16 cellular contexts compared by ENCODE assay signal in the genomic region with DNA sequence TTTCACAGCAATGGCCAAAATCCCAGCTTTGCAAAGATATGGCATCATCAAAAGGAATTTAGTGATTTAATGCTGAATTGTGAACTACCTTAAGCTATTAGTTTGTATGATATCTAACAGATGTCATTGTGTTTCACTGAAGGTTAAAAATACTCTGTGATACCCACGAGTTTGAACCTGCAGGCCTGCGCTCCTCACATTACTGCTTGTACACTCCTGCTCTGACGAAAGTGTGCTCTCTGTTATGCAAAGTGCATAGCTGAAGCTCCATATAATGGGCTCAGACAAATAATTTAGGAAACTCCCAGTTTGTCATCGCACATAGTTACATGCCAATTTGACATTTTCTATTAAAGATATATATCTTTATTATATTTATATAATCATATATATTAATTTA.
"Had no signal": no experiment of that assay in that cellular context is flagged by ENCODE, and none has a peak within 500 bp of the region (broad histone marks: within the 10 kb centered on the region; RNA-seq: fewer than 3 reads in every experiment).

No MANE protein-coding gene starts in this region.

- H3K9me3 Mint-ChIP-seq: activated CD4-positive, alpha-beta memory T cell treated with anti-CD3 and anti-CD28 coated beads, Interleukin-2, amount 10 ng/mL, durations not matched to agents 7 days and 5 days; activated naive CD8-positive, alpha-beta T cell treated with anti-CD3 and anti-CD28 coated beads for 36 hours; activated T-cell treated with anti-CD3 and anti-CD28 coated beads, Interleukin-2, amount 50 U/mL, for 72 hours; stimulated activated naive CD8-positive, alpha-beta T cell treated with anti-CD3 and anti-CD28 coated beads, Interleukin-15, Interleukin-2, amounts not matched to agents 100 ng/mL and 50 ng/mL, for 24 hours had no signal

- H3K27me3 Mint-ChIP-seq: activated CD4-positive, alpha-beta memory T cell treated with anti-CD3 and anti-CD28 coated beads, Interleukin-2, amount 10 ng/mL, durations not matched to agents 7 days and 5 days; activated CD4-positive, alpha-beta T cell treated with anti-CD3 and anti-CD28 coated beads for 36 hours; activated naive CD8-positive, alpha-beta T cell treated with anti-CD3 and anti-CD28 coated beads for 36 hours; stimulated activated naive CD8-positive, alpha-beta T cell treated with anti-CD3 and anti-CD28 coated beads, Interleukin-15, Interleukin-2, amounts not matched to agents 100 ng/mL and 50 ng/mL, for 24 hours had no signal

- H3K27me3 ChIP-seq: breast epithelium, esophagus muscularis mucosa, sigmoid colon, testis had no signal

- H3K27ac Mint-ChIP-seq: activated CD4-positive, alpha-beta memory T cell treated with anti-CD3 and anti-CD28 coated beads, Interleukin-2, amount 10 ng/mL, durations not matched to agents 7 days and 5 days; activated CD4-positive, alpha-beta T cell treated with anti-CD3 and anti-CD28 coated beads for 36 hours; activated naive CD8-positive, alpha-beta T cell treated with anti-CD3 and anti-CD28 coated beads for 36 hours; activated T-cell treated with anti-CD3 and anti-CD28 coated beads, Interleukin-2, amount 50 U/mL, for 72 hours; nephron progenitor cell; stimulated activated naive CD8-positive, alpha-beta T cell treated with anti-CD3 and anti-CD28 coated beads, Interleukin-15, Interleukin-2, amounts not matched to agents 100 ng/mL and 50 ng/mL, for 24 hours had no signal

- H3K4me3 ChIP-seq: breast epithelium, esophagus muscularis mucosa, sigmoid colon, testis had no signal

- H3K27ac ChIP-seq: breast epithelium, esophagus muscularis mucosa, sigmoid colon, testis had no signal

- ATAC-seq: activated CD4-positive, alpha-beta T cell treated with anti-CD3 and anti-CD28 coated beads for 36 hours; activated T-cell treated with anti-CD3 and anti-CD28 coated beads, Interleukin-2, amount 50 U/mL, for 72 hours had no signal

- H3K4me3 Mint-ChIP-seq: activated CD4-positive, alpha-beta memory T cell treated with anti-CD3 and anti-CD28 coated beads, Interleukin-2, amount 10 ng/mL, durations not matched to agents 7 days and 5 days; activated CD4-positive, alpha-beta T cell treated with anti-CD3 and anti-CD28 coated beads for 36 hours; activated naive CD8-positive, alpha-beta T cell treated with anti-CD3 and anti-CD28 coated beads for 36 hours; nephron progenitor cell; stimulated activated naive CD8-positive, alpha-beta T cell treated with anti-CD3 and anti-CD28 coated beads, Interleukin-15, Interleukin-2, amounts not matched to agents 100 ng/mL and 50 ng/mL, for 24 hours had no signal

- H3K36me3 ChIP-seq: breast epithelium, esophagus muscularis mucosa, sigmoid colon had no signal

- DNase-seq: activated CD4-positive, alpha-beta memory T cell treated with anti-CD3 and anti-CD28 coated beads, Interleukin-2, amount 10 ng/mL, durations not matched to agents 7 days and 5 days; activated CD4-positive, alpha-beta T cell treated with anti-CD3 and anti-CD28 coated beads for 36 hours; activated CD8-positive, alpha-beta memory T cell treated with anti-CD3 and anti-CD28 coated beads, Interleukin-2, amount 50 U/mL, for 4 hours; activated gamma-delta T cell treated with Interleukin-2 at 50 U/mL for 16 hours; activated naive CD8-positive, alpha-beta T cell treated with anti-CD3 and anti-CD28 coated beads for 36 hours; activated T-cell treated with anti-CD3 and anti-CD28 coated beads, Interleukin-2, amount 50 U/mL, for 72 hours; aorta; mesenchymal stem cell; nephron progenitor cell; sigmoid colon; stimulated activated CD4-positive, alpha-beta T cell treated with anti-CD3 and anti-CD28 coated beads, Interleukin-12 subunit alpha, Interleukin-12 subunit beta, amount 100 ng/mL, for 4 hours; T1000; testis had no signal

- H3K9me3 ChIP-seq: breast epithelium, esophagus muscularis mucosa, sigmoid colon, testis had no signal
